In the genomic region with DNA sequence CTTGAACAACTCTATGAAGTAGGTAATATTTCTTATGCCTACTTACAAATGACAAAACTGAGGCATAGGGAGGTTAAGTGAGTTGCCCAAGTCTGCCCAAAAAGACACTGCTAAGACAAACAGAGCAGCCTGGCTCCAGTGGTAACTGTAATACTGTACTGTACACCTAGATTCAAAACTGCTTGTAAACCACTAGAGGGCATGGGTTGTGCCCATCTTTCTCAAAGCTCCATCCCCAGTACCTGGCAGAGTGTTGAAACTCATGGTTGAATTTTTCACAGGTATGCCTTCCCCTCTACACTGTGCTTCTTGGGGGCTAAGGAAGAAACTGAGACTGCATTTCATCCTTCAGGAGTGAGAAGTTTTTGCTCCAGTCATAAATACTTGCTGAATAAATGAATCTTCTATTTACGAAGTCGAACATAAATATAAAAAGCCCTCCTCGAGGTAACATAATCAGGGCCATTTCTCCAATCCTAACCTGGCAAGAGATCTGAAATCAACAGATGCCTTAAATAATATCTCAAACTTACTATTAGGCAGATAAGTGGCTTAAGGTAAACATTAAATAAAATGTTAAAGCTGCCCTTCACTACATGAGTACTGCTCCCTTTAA, we compare ENCODE assay signal across 8 cellular contexts. TPM values are rescaled to one million over a fixed set of nuclear protein-coding genes. Genes with fewer than 3 reads are reported as not detected.
A peak's percentile ranks its signal among the peaks of the same experiment; 100 is the strongest.
DNase-seq lines count a peak whose midpoint lies in the region; ATAC-seq and TF ChIP-seq lines count a peak whose summit lies in the region.

No MANE protein-coding gene starts in this region.

- H3K79me1 ChIP-seq in H9 (ENCODE audit: insufficient read depth, low read depth, low read length, poor library complexity, severe bottlenecking), result peaks cover 2% of the 10 kb centered on the region

- no peak overlapping the region for H2AFZ ChIP-seq in H9 (ENCODE audit: low read length)

- H2BK120ac ChIP-seq in H9 (ENCODE audit: low read depth, low read length, poor library complexity, severe bottlenecking), result no peak overlapping the region

- H4K8ac ChIP-seq in H9 (replicated peaks; ENCODE audit: insufficient read length, low read depth, low read length), result no peak overlapping the region

- H3K18ac ChIP-seq in H9 (ENCODE audit: insufficient read length, low read depth, low read length), result no peak overlapping the region

- no peaks in the 10 kb centered on the region; a peak in 1 of 5 replicates for H3K9me3 Mint-ChIP-seq in H9
- no peaks in the 10 kb centered on the region for H3K9me3 Mint-ChIP-seq in central memory CD8-positive, alpha-beta T cell
- no peaks in the 10 kb centered on the region for H3K9me3 Mint-ChIP-seq in stimulated activated effector memory CD8-positive, alpha-beta T cell treated with anti-CD3 and anti-CD28 coated beads, Interleukin-12 subunit alpha, Interleukin-12 subunit beta, amount 100 ng/mL, for 72 hours

- no peak overlapping the region for H3K56ac ChIP-seq in H9 (ENCODE audit: insufficient read length, low read depth, low read length)

- no peak overlapping the region for H4K91ac ChIP-seq in H9 (ENCODE audit: insufficient read length, low read depth, low read length)

- H3K14ac ChIP-seq in H9 (ENCODE audit: insufficient read depth, low read length), result no peak overlapping the region

- peak; percentile 58 for TF ChIP-seq CTCF in H9 (conservative IDR thresholded peaks at IDR 0.05)

- no peak overlapping the region for H3K23ac ChIP-seq in H9 (ENCODE audit: insufficient read length, low read depth, low read length)

- H2BK12ac ChIP-seq in H9 (ENCODE audit: insufficient read length, low read depth, low read length), result no peak overlapping the region

- peak overlapping the region in 1 of 3 experiments; percentile 49; a peak in 1 of 7 replicates for H3K27ac Mint-ChIP-seq in H9
- no peak overlapping the region for H3K27ac Mint-ChIP-seq in central memory CD8-positive, alpha-beta T cell (ENCODE audit: low read depth)
- H3K27ac Mint-ChIP-seq in stimulated activated effector memory CD8-positive, alpha-beta T cell treated with anti-CD3 and anti-CD28 coated beads, Interleukin-12 subunit alpha, Interleukin-12 subunit beta, amount 100 ng/mL, for 72 hours, result peak overlapping the region; percentile 92

- no peaks in the 10 kb centered on the region for H3K23me2 ChIP-seq in H9 (ENCODE audit: insufficient read length, low read depth, low read length, poor library complexity, severe bottlenecking)

- H4K20me1 ChIP-seq in H9 (ENCODE audit: control insufficient read depth, insufficient read depth, insufficient read length), result no peaks in the 10 kb centered on the region

- H3K4me2 ChIP-seq in H9 (ENCODE audit: insufficient read depth, insufficient read length, low read length), result no peak overlapping the region

- no peak overlapping the region for H3K27ac ChIP-seq in H9 (ENCODE audit: insufficient read length, low read depth, low read length)

- H3K27me3 ChIP-seq in H9 (ENCODE audit: insufficient read depth, low read length), result no peaks in the 10 kb centered on the region

- no peak overlapping the region for H2BK20ac ChIP-seq in H9 (ENCODE audit: low read depth, low read length, poor library complexity, severe bottlenecking)

- H3K79me2 ChIP-seq in H9 (ENCODE audit: insufficient read depth, low read length), result peaks cover 20% of the 10 kb centered on the region

- no peak overlapping the region for H3T11ph ChIP-seq in H9 (ENCODE audit: low read length)

- no CpG with 5 or more reads among the region's 3 CpGs for WGBS in H9 (ENCODE audit: extremely low coverage, insufficient read length, low lambda C conversion rate)

- DNase-seq in DMS53 (lab: John Stamatoyannopoulos, UW) (peak; percentile 91), H9 (no peak), NCI-H128 (lab: John Stamatoyannopoulos, UW; ENCODE audit: unreplicated experiment) (peak; percentile 22), T-helper 1 cell (peak in 3 of 5 donors; percentile 14 to 57 (median 31)), left colon (peak; percentile 11 to 41)
- DNase-seq in central memory CD8-positive, alpha-beta T cell (ENCODE audit: low spot score in 2 of 2), result peak in 1 of 2 donors; percentile 11
- DNase-seq in stimulated activated effector memory CD8-positive, alpha-beta T cell treated with anti-CD3 and anti-CD28 coated beads, Interleukin-12 subunit alpha, Interleukin-12 subunit beta, amount 100 ng/mL, for 72 hours (ENCODE audit: low spot score in 2 of 2), result peak in 1 of 2 donors; percentile 4

- H3K9me3 ChIP-seq in H9 (ENCODE audit: control insufficient read depth, low read depth, low read length), result no peaks in the 10 kb centered on the region

- peaks cover 5% of the 10 kb centered on the region; the same call in 1 of the 2 replicates for H3K4me1 ChIP-seq in H9 (ENCODE audit: insufficient read depth, low read length)

- H3K36me3 Mint-ChIP-seq in H9 (ENCODE audit: insufficient read depth in 1 of 3, low read depth in 3 of 3), result peaks cover 15 to 17% (median 16%) of the 10 kb centered on the region in 3 experiments
- peaks cover 17% of the 10 kb centered on the region for H3K36me3 Mint-ChIP-seq in central memory CD8-positive, alpha-beta T cell (ENCODE audit: insufficient read depth)
- peaks cover 25% of the 10 kb centered on the region for H3K36me3 Mint-ChIP-seq in stimulated activated effector memory CD8-positive, alpha-beta T cell treated with anti-CD3 and anti-CD28 coated beads, Interleukin-12 subunit alpha, Interleukin-12 subunit beta, amount 100 ng/mL, for 72 hours

- no peak overlapping the region for H2BK15ac ChIP-seq in H9 (ENCODE audit: low read depth, low read length)

- no peak overlapping the region for H4K5ac ChIP-seq in H9 (ENCODE audit: insufficient read length, low read depth, low read length)

- H2BK5ac ChIP-seq in H9 (ENCODE audit: insufficient read length, low read length), result no peak overlapping the region

- peaks cover 44 to 53% of the 10 kb centered on the region in 2 experiments for H3K4me1 Mint-ChIP-seq in H9
- peaks cover 55% of the 10 kb centered on the region for H3K4me1 Mint-ChIP-seq in central memory CD8-positive, alpha-beta T cell
- H3K4me1 Mint-ChIP-seq in stimulated activated effector memory CD8-positive, alpha-beta T cell treated with anti-CD3 and anti-CD28 coated beads, Interleukin-12 subunit alpha, Interleukin-12 subunit beta, amount 100 ng/mL, for 72 hours, result peaks cover 56% of the 10 kb centered on the region

- no peak overlapping the region for H2AK5ac ChIP-seq in H9 (ENCODE audit: insufficient read length, low read length)

- no peak overlapping the region for H3K9ac ChIP-seq in H9 (ENCODE audit: extremely low read depth, insufficient read length, low read length)

- peak; percentile 65 for ATAC-seq in central memory CD8-positive, alpha-beta T cell (replicated peaks; ENCODE audit: extremely low read depth, poor library complexity, severe bottlenecking)
- ATAC-seq in left colon (peak; percentile 66), GM18502 (IDR thresholded peaks at IDR 0.05; ENCODE audit: poor library complexity, unreplicated experiment) (no peak)
- ATAC-seq in stimulated activated effector memory CD8-positive, alpha-beta T cell treated with anti-CD3 and anti-CD28 coated beads, Interleukin-12 subunit alpha, Interleukin-12 subunit beta, amount 100 ng/mL, for 72 hours, result peak; percentile 40

- peak overlapping the region; percentile 88 to 90 for H3K4me3 Mint-ChIP-seq in H9
- peak overlapping the region; percentile 92 for H3K4me3 Mint-ChIP-seq in central memory CD8-positive, alpha-beta T cell
- H3K4me3 Mint-ChIP-seq in stimulated activated effector memory CD8-positive, alpha-beta T cell treated with anti-CD3 and anti-CD28 coated beads, Interleukin-12 subunit alpha, Interleukin-12 subunit beta, amount 100 ng/mL, for 72 hours, result peak overlapping the region; percentile 93

- H3K27me3 Mint-ChIP-seq in H9 (ENCODE audit: low read depth), result no peaks in the 10 kb centered on the region
- H3K27me3 Mint-ChIP-seq in central memory CD8-positive, alpha-beta T cell, result no peaks in the 10 kb centered on the region

- H3K4ac ChIP-seq in H9 (ENCODE audit: low read depth, low read length), result no peak overlapping the region

- intact Hi-C loops in left colon (cut with DNase I, micrococcal nuclease), result no loop called here

RNA-seq across cellular contexts. Expression of a gene that starts 2.0 kb away (rescaled TPM):
- total RNA-seq in H9 (2021) (97.5 and 106 TPM in 2 replicates), left colon (10 to 100 TPM; 73.7 to 74.9 TPM)
